12 cellular contexts compared by ENCODE assay signal in genomic region chr9:37407468-37407867, GRCh38. TPM values are rescaled to one million over a fixed set of nuclear protein-coding genes. Genes with fewer than 3 reads are reported as not detected.
DNase-seq lines count a peak whose midpoint lies in the region; ATAC-seq and TF ChIP-seq lines count a peak whose summit lies in the region.
"Had no signal": no experiment of that assay in that cellular context is flagged by ENCODE, and none has a peak within 500 bp of the region (broad histone marks: within the 10 kb centered on the region; RNA-seq: fewer than 3 reads in every experiment).

No MANE protein-coding gene starts in this region.

- POLR2A ChIA-PET in PC-3 (lab: Charles Lee; ENCODE audit: unreplicated experiment) = no interaction called here

- intact Hi-C loops in PC-3 (cut with micrococcal nuclease) = no loop called here

- no peaks in the 10 kb centered on the region for H3K36me3 ChIP-seq in PC-3 (ENCODE audit: low read depth, low read length)

- H3K4me2 ChIP-seq in PC-3 (ENCODE audit: low read length) = no peak overlapping the region

- no peaks in the 10 kb centered on the region for H3K9me3 ChIP-seq in PC-3 (ENCODE audit: low read length)

- no peak overlapping the region for H3K27ac ChIP-seq in PC-3 (ENCODE audit: low read length)

- H3K4me1 ChIP-seq in PC-3 (ENCODE audit: insufficient read depth, low read length) = no peaks in the 10 kb centered on the region

- H3K4me3 ChIP-seq in AG10803 (ENCODE audit: low read length) = no peak overlapping the region
- H3K4me3 ChIP-seq in GM12875 (ENCODE audit: low read depth, low read length) = peak overlapping the region; percentile 67
- no peak overlapping the region for H3K4me3 ChIP-seq in PC-3 (ENCODE audit: low read length)
- H3K4me3 ChIP-seq in fibroblast of pulmonary artery (replicated peaks; ENCODE audit: low read depth, low read length) = no peak overlapping the region

- ATAC-seq in PC-3 = no peak
- no peak for ATAC-seq in GM19324 (IDR thresholded peaks at IDR 0.05; ENCODE audit: low FRiP score, unreplicated experiment)
- no peak for ATAC-seq in GM21360 (IDR thresholded peaks at IDR 0.05; ENCODE audit: unreplicated experiment)

- TF ChIP-seq CTCF in AG10803 (conservative IDR thresholded peaks at IDR 0.05; ENCODE audit: low read length) (0 out of 2 replicates have a peak, but pooled peaks have one; percentile 12), GM12875 (IDR thresholded peaks at IDR 0.05; ENCODE audit: borderline replicate concordance, insufficient read depth, low read depth, low read length) (no peak), PC-3 (conservative IDR thresholded peaks at IDR 0.05; ENCODE audit: low read depth, low read length) (peak; percentile 50), fibroblast of pulmonary artery (IDR thresholded peaks at IDR 0.05; ENCODE audit: low read length, missing control alignments) (peak; percentile 25)

- no peaks in the 10 kb centered on the region for H3K9me2 ChIP-seq in PC-3 (replicated peaks; ENCODE audit: low read length)

- H3K27me3 ChIP-seq in PC-3 (ENCODE audit: low read length) = no peaks in the 10 kb centered on the region

- DNase-seq in AG10803 (ENCODE audit: low read depth) = no peak
- DNase-seq in PC-3 = peak; percentile 41
- DNase-seq in fibroblast of pulmonary artery (ENCODE audit: low read depth) = no peak
- DNase-seq in activated CD4-positive, CD25-positive, alpha-beta regulatory T cell treated with anti-CD3 and anti-CD28 coated beads, Interleukin-2, amount 50 U/mL, for 72 hours = no peak
- no peak for DNase-seq in DMS79 (lab: John Stamatoyannopoulos, UW)
- DNase-seq: activated CD4-positive, alpha-beta memory T cell treated with anti-CD3 and anti-CD28 coated beads for 36 hours; amygdala; foreskin melanocyte; stimulated activated CD8-positive, alpha-beta memory T cell treated with anti-CD3 and anti-CD28 coated beads, Interleukin-4, amount 100 ng/mL, for 48 hours had no signal

- H4K20me1 ChIP-seq in PC-3 (ENCODE audit: low read length) = no peaks in the 10 kb centered on the region

- BruUV-seq in PC-3 (replicated peaks; lab: Mats Ljungman, UMichigan) = no TSS peak

- CTCF ChIA-PET in PC-3 (lab: Charles Lee) = interaction anchor here (0.6 kb wide), 1 partner anchor 31 kb away, joined by 3 read pairs; no protein-coding TSS in a partner anchor

- no peaks in the 10 kb centered on the region for H3K79me2 ChIP-seq in PC-3 (ENCODE audit: low read length)

- no peak overlapping the region for H2AFZ ChIP-seq in PC-3 (ENCODE audit: low read length)

- no peaks in the 10 kb centered on the region for H3F3A ChIP-seq in PC-3 (ENCODE audit: low read length, unreplicated experiment)

- no peak overlapping the region for H3K9ac ChIP-seq in PC-3 (ENCODE audit: low read length)

RNA-seq across cellular contexts. Expression of gene GRHPR, which starts 15.0 kb away (rescaled TPM):
- 75.3 and 84.1 TPM in 2 replicates for total RNA-seq in PC-3 (2014; rRNA removed)

RNA-seq across cellular contexts. Expression of gene ZBTB5, which starts 57.8 kb away (rescaled TPM):
- total RNA-seq in PC-3 (2014; rRNA removed) = 5.8 and 6.4 TPM in 2 replicates
